In genomic region chr18:37507239-37507638, GRCh38 we compare ENCODE assay signal across 21 cellular contexts. TPM values are rescaled to one million over a fixed set of nuclear protein-coding genes. Genes with fewer than 3 reads are reported as not detected.
DNase-seq lines count a peak whose midpoint lies in the region; ATAC-seq, FAIRE-seq and TF ChIP-seq lines count a peak whose summit lies in the region.
"Had no signal": no experiment of that assay in that cellular context is flagged by ENCODE, and none has a peak within 500 bp of the region (broad histone marks: within the 10 kb centered on the region; RNA-seq: fewer than 3 reads in every experiment).

No MANE protein-coding gene starts in this region.

- CTCF ChIA-PET in H1 (lab: Charles Lee; ENCODE audit: partially characterized antibody): interaction anchor here (1.0 to 3.5 kb wide), 4 partner anchors 9 to 35 kb away, joined by 3 to 13 read pairs (median 4); no protein-coding TSS in a partner anchor

- no peak overlapping the region for H2BK20ac ChIP-seq in H1 (ENCODE audit: low read length)

- H2AFZ ChIP-seq in H1 (ENCODE audit: low read length): no peak overlapping the region
- H2AFZ ChIP-seq: GM23338 had no signal

- no peak overlapping the region; the same call in 1 of the 2 replicates for H4K8ac ChIP-seq in H1 (ENCODE audit: extremely low read depth, insufficient read depth, low read length)
- H4K8ac ChIP-seq in mesendoderm (ENCODE audit: low read depth, low read length): no peak overlapping the region

- no peak for FAIRE-seq in H1 (lab: Jason Lieb, UNC)
- FAIRE-seq: GM12891, GM18507, H54 had no signal

- H3K4me3 ChIP-seq in H1 (ENCODE audit: extremely low read depth in 1 of 4, insufficient read depth in 2 of 4, low read depth in 3 of 4, low read length in 4 of 4): no peak overlapping the region
- no peak overlapping the region for H3K4me3 ChIP-seq in mesendoderm (ENCODE audit: low read length)
- H3K4me3 ChIP-seq: GM23338, HAP-1 had no signal

- H2BK15ac ChIP-seq in H1 (ENCODE audit: low read length): 0 out of 2 replicates have a peak overlapping the region, but pooled peaks have one; percentile 5
- no peak overlapping the region for H2BK15ac ChIP-seq in mesendoderm (replicated peaks; ENCODE audit: low read depth)

- no peak for TF ChIP-seq CTCF in H1 (IDR thresholded peaks at IDR 0.05; ENCODE audit: control extremely low read depth in 1 of 3, insufficient read depth in 1 of 3, low read depth in 1 of 3, low read length in 3 of 3)

- no peak for TF ChIP-seq EP300 in H1 (IDR thresholded peaks at IDR 0.05; ENCODE audit: borderline replicate concordance in 1 of 2, low read depth in 2 of 2, low read length in 2 of 2)

- H3K27ac ChIP-seq in H1 (ENCODE audit: low read depth, low read length) (no peak overlapping the region), mesendoderm (ENCODE audit: low read depth, low read length) (no peak overlapping the region)

- H3K4me1 ChIP-seq in H1 (replicated peaks in 1 of 4; ENCODE audit: control insufficient read depth in 3 of 4, insufficient read depth in 4 of 4, low read length in 3 of 4) (no peaks in the 10 kb centered on the region), mesendoderm (ENCODE audit: control insufficient read depth, low read depth, low read length) (no peaks in the 10 kb centered on the region)
- H3K4me1 ChIP-seq: HAP-1 had no signal

- peak; percentile 59 for DNase-seq in SK-N-DZ (ENCODE audit: low spot score)
- no peak for DNase-seq in H1 (ENCODE audit: low read depth in 1 of 2, low spot score in 2 of 2)
- DNase-seq in mesendoderm: no peak
- no peak for DNase-seq in NCI-H1105 (lab: John Stamatoyannopoulos, UW)
- DNase-seq: C1 segment of cervical spinal cord; Calu3; CD4-positive, alpha-beta memory T cell; COR-L47; DMS53; EL; GDM1 had no signal

- H3K14ac ChIP-seq in H1 (ENCODE audit: insufficient read length): no peak overlapping the region

- no peaks in the 10 kb centered on the region for H3K23me2 ChIP-seq in H1 (ENCODE audit: low read depth, low read length)

- POLR2A ChIA-PET in H1 (lab: Charles Lee; ENCODE audit: partially characterized antibody): no interaction called here

- H3K9ac ChIP-seq in H1 (replicated peaks in 1 of 4; ENCODE audit: extremely low read depth in 1 of 4, low read depth in 3 of 4, low read length in 3 of 4): no peak overlapping the region
- H3K9ac ChIP-seq in mesendoderm (ENCODE audit: low read length): no peak overlapping the region

- no peak overlapping the region for H4K91ac ChIP-seq in H1 (replicated peaks; ENCODE audit: insufficient read length, low read length)

- H2BK5ac ChIP-seq in H1 (ENCODE audit: low read depth, low read length) (no peak overlapping the region), mesendoderm (ENCODE audit: low read length) (no peak overlapping the region)

- H2BK120ac ChIP-seq in H1 (replicated peaks; ENCODE audit: low read depth, low read length) (no peak overlapping the region), mesendoderm (ENCODE audit: low read depth, low read length) (no peak overlapping the region)

- H2AK5ac ChIP-seq in H1 (ENCODE audit: low read depth, low read length): no peak overlapping the region
- no peak overlapping the region for H2AK5ac ChIP-seq in mesendoderm (ENCODE audit: low read length)

- no peak overlapping the region for H3K4me2 ChIP-seq in H1 (ENCODE audit: insufficient read depth in 1 of 2, low read depth in 2 of 2, low read length in 2 of 2)
- H3K4me2 ChIP-seq in mesendoderm (ENCODE audit: low read length): no peak overlapping the region
- H3K4me2 ChIP-seq: GM23338 had no signal

- H3K79me2 ChIP-seq in H1 (ENCODE audit: control insufficient read depth in 1 of 2, insufficient read depth in 2 of 2, low read length in 2 of 2) (no peaks in the 10 kb centered on the region), mesendoderm (ENCODE audit: control insufficient read depth, insufficient read depth, low read length) (no peaks in the 10 kb centered on the region)

- H3K56ac ChIP-seq in H1 (replicated peaks; ENCODE audit: insufficient read length, low read depth, low read length) (no peak overlapping the region), mesendoderm (ENCODE audit: low read length) (no peak overlapping the region)

- no peak for ATAC-seq in SK-N-SH treated with all-trans-retinoic acid at 6 μM for 48 hours
- no peak for ATAC-seq in HG02642 (IDR thresholded peaks at IDR 0.05; ENCODE audit: poor library complexity, unreplicated experiment)
- ATAC-seq: GM23338 had no signal

- no peak for TF ChIP-seq RAD21 in H1 (IDR thresholded peaks at IDR 0.05 in 1 of 2, conservative IDR thresholded peaks at IDR 0.05 in 1 of 2; ENCODE audit: low read depth in 2 of 2, low read length in 2 of 2)

- 83% methylated on average over 2 of the region's 2 CpGs; no CpG with 5 or more reads in 1 of the 2 experiments for WGBS in H1 (ENCODE audit: extremely low coverage in 1 of 2, insufficient coverage in 1 of 2, insufficient read length in 1 of 2, insufficient replicate concordance in 2 of 2, low coverage in 1 of 2, low lambda C conversion rate in 2 of 2, missing lambda C conversion rate in 1 of 2), 2 experiments
- WGBS in mesendoderm (ENCODE audit: extremely low coverage, insufficient coverage, low lambda C conversion rate): no CpG with 5 or more reads among the region's 2 CpGs

- H4K5ac ChIP-seq in H1 (ENCODE audit: insufficient read length, low read depth, low read length) (no peak overlapping the region), mesendoderm (ENCODE audit: low read length) (no peak overlapping the region)

- H3K79me1 ChIP-seq in H1 (ENCODE audit: low read depth, low read length): no peaks in the 10 kb centered on the region
- no peaks in the 10 kb centered on the region for H3K79me1 ChIP-seq in mesendoderm (ENCODE audit: low read length)

- TF ChIP-seq POLR2A in H1 (IDR thresholded peaks at IDR 0.05; ENCODE audit: control extremely low read depth in 1 of 2, low read depth in 2 of 2, low read length in 2 of 2): no peak

- no peaks in the 10 kb centered on the region for H3K9me3 ChIP-seq in H1 (ENCODE audit: insufficient read depth in 2 of 2, low read depth in 1 of 2, low read length in 1 of 2)
- H3K9me3 ChIP-seq: HAP-1 had no signal

- H2BK12ac ChIP-seq in H1 (ENCODE audit: low read depth, low read length): no peak overlapping the region

- H3K4ac ChIP-seq in H1 (replicated peaks; ENCODE audit: insufficient read length, low read depth, low read length): no peak overlapping the region
- no peak overlapping the region for H3K4ac ChIP-seq in mesendoderm (ENCODE audit: low read depth, low read length)

- H4K20me1 ChIP-seq in H1 (replicated peaks in 1 of 2; ENCODE audit: control insufficient read depth in 1 of 2, insufficient read depth in 2 of 2, low read length in 2 of 2): no peaks in the 10 kb centered on the region

- H3K36me3 ChIP-seq in H1 (ENCODE audit: control insufficient read depth in 2 of 4, insufficient read depth in 4 of 4, low read length in 3 of 4): no peaks in the 10 kb centered on the region
- H3K36me3 ChIP-seq in mesendoderm (ENCODE audit: control insufficient read depth, insufficient read depth, low read length): no peaks in the 10 kb centered on the region
- H3K36me3 ChIP-seq: HAP-1 had no signal

- H3K23ac ChIP-seq in H1 (ENCODE audit: insufficient read length) (no peak overlapping the region), mesendoderm (ENCODE audit: low read length) (no peak overlapping the region)

- H3K18ac ChIP-seq in H1 (ENCODE audit: extremely low read depth, low read length): no peak overlapping the region
- no peak overlapping the region for H3K18ac ChIP-seq in mesendoderm (ENCODE audit: low read length)

- no peaks in the 10 kb centered on the region for H3K27me3 ChIP-seq in H1 (replicated peaks in 1 of 4; ENCODE audit: control insufficient read depth in 3 of 4, extremely low read depth in 1 of 4, insufficient read depth in 3 of 4, low read length in 3 of 4)
- no peaks in the 10 kb centered on the region for H3K27me3 ChIP-seq in mesendoderm (ENCODE audit: insufficient read depth, low read length, poor library complexity)

TF ChIP-seq in SK-N-SH treated with all-trans-retinoic acid at 6 μM for 48 hours, 23 proteins besides CTCF, POLR2A, EP300 and RAD21:
- no peak for TF ChIP-seq GLIS3 (CRISPR knock-in tag; IDR thresholded peaks at IDR 0.05)
- TF ChIP-seq BACH2 (CRISPR knock-in tag; IDR thresholded peaks at IDR 0.05; ENCODE audit: borderline replicate concordance): no peak
- TF ChIP-seq ZNF8 (CRISPR knock-in tag; IDR thresholded peaks at IDR 0.05): no peak
- TF ChIP-seq OSR1 (CRISPR knock-in tag; IDR thresholded peaks at IDR 0.05): no peak
- TF ChIP-seq ZNF70 (CRISPR knock-in tag; IDR thresholded peaks at IDR 0.05): peak; percentile 74; the same call in 1 of the 2 replicates

TF ChIP-seq in H1, 55 proteins besides CTCF, POLR2A, EP300 and RAD21 (continues in another document):
- no peak for TF ChIP-seq CBX8 (IDR thresholded peaks at IDR 0.05; ENCODE audit: borderline replicate concordance, low read depth, low read length)
- TF ChIP-seq POLR2AphosphoS5 (IDR thresholded peaks at IDR 0.05; ENCODE audit: low read depth, low read length): no peak
- no peak for TF ChIP-seq USF2 (IDR thresholded peaks at IDR 0.05; ENCODE audit: low read length)
- TF ChIP-seq BCL11A (IDR thresholded peaks at IDR 0.05; ENCODE audit: low read depth in 2 of 2, low read length in 2 of 2): no peak
- no peak for TF ChIP-seq JUND (IDR thresholded peaks at IDR 0.05; ENCODE audit: low read length)
- no peak for TF ChIP-seq SIX5 (IDR thresholded peaks at IDR 0.05; ENCODE audit: low read depth, low read length)
- TF ChIP-seq RBBP5 (IDR thresholded peaks at IDR 0.05; ENCODE audit: borderline replicate concordance, low read depth, low read length): no peak

RNA-seq across cellular contexts. Expression of gene CELF4, which starts 58.4 kb away (rescaled TPM):
- polyA plus RNA-seq in SK-N-DZ (2014; cell fraction: cytosol; rRNA removed): 5.3 and 5.7 TPM in 2 replicates
- polyA plus RNA-seq in SK-N-DZ (2014; cell fraction: nucleus; rRNA removed): 10.5 and 13.6 TPM in 2 replicates
- total RNA-seq in H1 (2021; fragmentation: NEBNext Ultra II Directional; extraction: Animal tissue kit (Norgen Biotek cat#: 25700)): 3.3 and 3.4 TPM in 2 replicates
- polyA plus RNA-seq in H1 (2011; rRNA removed): 1.6 and 2.8 TPM in 2 replicates
- polyA plus RNA-seq in H1 (2011; cell fraction: cytosol; rRNA removed): 1.6 TPM
- 4.1 TPM for polyA plus RNA-seq in H1 (2011; cell fraction: nucleus; rRNA removed)
- 1.6 to 3.7 TPM (median 2.9 TPM) in 4 replicates for polyA plus RNA-seq in H1 (2012, experiment 1 of 2)
- polyA plus RNA-seq in H1 (2012, experiment 2 of 2): 1.5 TPM
- polyA plus RNA-seq in H1 (2013, experiment 1 of 2): 11.9 TPM
- 11.2 TPM for polyA plus RNA-seq in H1 (2013, experiment 2 of 2)
- 0.63 and 0.93 TPM in 2 replicates for polyA minus RNA-seq in H1 (2011; rRNA and poly(A)+ RNA removed)
- polyA minus RNA-seq in H1 (2011; cell fraction: cytosol; rRNA and poly(A)+ RNA removed): 1.4 TPM
- polyA minus RNA-seq in H1 (2011; cell fraction: nucleus; rRNA and poly(A)+ RNA removed): 5.7 TPM
- 1.9 TPM for polyA plus RNA-seq in mesendoderm (2013, experiment 1 of 2)
- 2.3 TPM for polyA plus RNA-seq in mesendoderm (2013, experiment 2 of 2)
- total RNA-seq: A172; A673; CD4-positive, alpha-beta memory T cell had no signal
- polyA plus RNA-seq: BJ had no signal
